24 cellular contexts compared by ENCODE assay signal in genomic region chr2:16250886-16251285, GRCh38.
"Had no signal": no experiment of that assay in that cellular context is flagged by ENCODE, and none has a peak within 500 bp of the region (broad histone marks: within the 10 kb centered on the region; RNA-seq: fewer than 3 reads in every experiment).

No MANE protein-coding gene starts in this region.

- H3K4me1 ChIP-seq: gastroesophageal sphincter, heart left ventricle, right lobe of liver had no signal

- H3K27ac ChIP-seq: brain microvascular endothelial cell, gastroesophageal sphincter, heart left ventricle, ovary, right lobe of liver, thoracic aorta had no signal

- H3K36me3 ChIP-seq: brain microvascular endothelial cell, gastroesophageal sphincter, heart left ventricle, ovary, right lobe of liver, thoracic aorta had no signal

- H3K4me3 ChIP-seq: gastroesophageal sphincter, heart left ventricle, mucosa of descending colon, ovary, right lobe of liver, thoracic aorta had no signal

- FAIRE-seq: small intestine, TTC549 had no signal

- H3K9me3 ChIP-seq: gastroesophageal sphincter, heart left ventricle, mucosa of descending colon, ovary, right lobe of liver, thoracic aorta had no signal

- DNase-seq: activated B cell treated with CpG ODN at 0.5 μM for 24 hours; activated CD4-positive, alpha-beta memory T cell treated with anti-CD3 and anti-CD28 coated beads, Interleukin-2, amount 10 ng/mL, durations not matched to agents 7 days and 5 days; activated CD4-positive, alpha-beta T cell treated with anti-CD3 and anti-CD28 coated beads for 48 hours; activated naive CD4-positive, alpha-beta T cell treated with Interleukin-2 at 50 U/mL for 16 hours; activated T-cell treated with anti-CD3 and anti-CD28 coated beads, Interleukin-2, amount 50 U/mL, for 24 hours; brain microvascular endothelial cell; cerebellar nuclear complex; cortex of kidney; effector CD4-positive, alpha-beta T cell; heart left ventricle; kidney glomerular epithelial cell; left ventricle myocardium superior; mesenchymal stem cell; mucosa of descending colon; naive B cell; ovary; right lobe of liver; small intestine; stimulated activated CD4-positive, alpha-beta T cell treated with anti-CD3 and anti-CD28 coated beads, Interleukin-4, amount 100 ng/mL, for 1 hour had no signal

- ATAC-seq: esophagus mucosa; gastroesophageal sphincter; heart left ventricle; left ventricle myocardium superior; mucosa of descending colon; right lobe of liver; stimulated activated effector memory CD8-positive, alpha-beta T cell treated with anti-CD3 and anti-CD28 coated beads, Interleukin-12 subunit alpha, Interleukin-12 subunit beta, amount 100 ng/mL, for 72 hours had no signal

- H3K27me3 ChIP-seq: brain microvascular endothelial cell, ovary, right lobe of liver had no signal
